In genomic region chr10:102648889-102649752, GRCh38 we compare ENCODE assay signal across 8 cellular contexts.
DNase-seq lines count a peak whose midpoint lies in the region; ATAC-seq and TF ChIP-seq lines count a peak whose summit lies in the region.

No MANE protein-coding gene starts in this region.

- no peak for ATAC-seq in HG03095 (IDR thresholded peaks at IDR 0.05; ENCODE audit: unreplicated experiment)

- peaks cover 100% of the 10 kb centered on the region for H3K79me2 ChIP-seq in MM.1S (ENCODE audit: low read length)

- H3K4me3 Mint-ChIP-seq in stimulated activated naive CD8-positive, alpha-beta T cell treated with anti-CD3 and anti-CD28 coated beads, Interleukin-15, Interleukin-2, amounts not matched to agents 100 ng/mL and 50 ng/mL, for 24 hours, result peak overlapping the region; percentile 98

- DNase-seq in MM.1S (peak; percentile 4), astrocyte of the spinal cord (ENCODE audit: low read depth, low spot score) (no peak), kidney tubule cell (ENCODE audit: low spot score) (peak; percentile 34), NCI-H187 treated with DMSO at 0.1 percent for 48 hours (lab: John Stamatoyannopoulos, UW) (no peak), GM19240 (ENCODE audit: insufficient read length, low spot score) (no peak), NCI-H446 (lab: John Stamatoyannopoulos, UW) (no peak)

- in situ Hi-C loops in astrocyte of the spinal cord (cut with HindIII; ENCODE audit: low sequenced_read_pairs), result no loop called here

- peaks cover 57% of the 10 kb centered on the region for H3K4me1 ChIP-seq in MM.1S (ENCODE audit: low read length)

- no peaks in the 10 kb centered on the region for H3K9me3 ChIP-seq in MM.1S (replicated peaks; ENCODE audit: insufficient read depth, low read length)

- H3K9me3 Mint-ChIP-seq in stimulated activated naive CD8-positive, alpha-beta T cell treated with anti-CD3 and anti-CD28 coated beads, Interleukin-15, Interleukin-2, amounts not matched to agents 100 ng/mL and 50 ng/mL, for 24 hours, result no peaks in the 10 kb centered on the region

- no peak overlapping the region for H2AFZ ChIP-seq in MM.1S (ENCODE audit: low read length)

- no peaks in the 10 kb centered on the region for H3K9me2 ChIP-seq in MM.1S (replicated peaks; ENCODE audit: insufficient read depth, low read length)

- H3K4me1 Mint-ChIP-seq in stimulated activated naive CD8-positive, alpha-beta T cell treated with anti-CD3 and anti-CD28 coated beads, Interleukin-15, Interleukin-2, amounts not matched to agents 100 ng/mL and 50 ng/mL, for 24 hours (ENCODE audit: low read depth), result peaks cover 74% of the 10 kb centered on the region

- H3K27ac Mint-ChIP-seq in stimulated activated naive CD8-positive, alpha-beta T cell treated with anti-CD3 and anti-CD28 coated beads, Interleukin-15, Interleukin-2, amounts not matched to agents 100 ng/mL and 50 ng/mL, for 24 hours, result peak overlapping the region; percentile 88

- H3K36me3 Mint-ChIP-seq in stimulated activated naive CD8-positive, alpha-beta T cell treated with anti-CD3 and anti-CD28 coated beads, Interleukin-15, Interleukin-2, amounts not matched to agents 100 ng/mL and 50 ng/mL, for 24 hours (ENCODE audit: low read depth), result peaks cover 28% of the 10 kb centered on the region

- no peaks in the 10 kb centered on the region for H3K36me3 ChIP-seq in MM.1S (replicated peaks; ENCODE audit: insufficient read depth, low read length)

- H3K4me3 ChIP-seq in MM.1S (ENCODE audit: low read length), result no peak overlapping the region
- peak overlapping the region; percentile 5 for H3K4me3 ChIP-seq in astrocyte of the spinal cord (ENCODE audit: low read depth, low read length)

- H3K9ac ChIP-seq in MM.1S (ENCODE audit: low read length), result no peak overlapping the region

- H3F3A ChIP-seq in MM.1S (ENCODE audit: insufficient read depth, low read length), result peaks cover 19% of the 10 kb centered on the region

- TF ChIP-seq CTCF in MM.1S (IDR thresholded peaks at IDR 0.05; ENCODE audit: low read length), result no peak
- no peak for TF ChIP-seq CTCF in astrocyte of the spinal cord (IDR thresholded peaks at IDR 0.05; ENCODE audit: low read depth, low read length)

- no peaks in the 10 kb centered on the region for H3K27me3 ChIP-seq in MM.1S (replicated peaks; ENCODE audit: insufficient read depth, low read length)

- H4K20me1 ChIP-seq in MM.1S (ENCODE audit: insufficient read depth, low read length), result peaks cover 35% of the 10 kb centered on the region

- no peaks in the 10 kb centered on the region for H3K27me3 Mint-ChIP-seq in stimulated activated naive CD8-positive, alpha-beta T cell treated with anti-CD3 and anti-CD28 coated beads, Interleukin-15, Interleukin-2, amounts not matched to agents 100 ng/mL and 50 ng/mL, for 24 hours

- H3K4me2 ChIP-seq in MM.1S (ENCODE audit: low read depth, low read length), result 0 out of 2 replicates have a peak overlapping the region, but pooled peaks have one; percentile 4

- no peak overlapping the region for H3K27ac ChIP-seq in MM.1S (ENCODE audit: low read length)

Comparison
In these comparisons a context has a peak if more than half of its experiments do, and no peak if none do; other contexts are left out.
1. DNase-seq: peak in MM.1S (single experiment) and kidney tubule cell (single experiment); none in astrocyte of the spinal cord (single experiment), NCI-H187 treated with DMSO at 0.1 percent for 48 hours (single experiment), GM19240 (single experiment) and NCI-H446 (0 of 2).